8 cellular contexts compared by ENCODE assay signal in genomic region chr19:11797491-11797890, GRCh38.
DNase-seq lines count a peak whose midpoint lies in the region; ATAC-seq and FAIRE-seq lines count a peak whose summit lies in the region.

No MANE protein-coding gene starts in this region.

- peak overlapping the region; percentile 65 for H3K27ac Mint-ChIP-seq in central memory CD8-positive, alpha-beta T cell (ENCODE audit: low read depth)

- H3K27me3 Mint-ChIP-seq in central memory CD8-positive, alpha-beta T cell = no peaks in the 10 kb centered on the region

- ATAC-seq in HG03025 (IDR thresholded peaks at IDR 0.05; ENCODE audit: low FRiP score, unreplicated experiment) = peak; percentile 40
- peak; percentile 65 for ATAC-seq in central memory CD8-positive, alpha-beta T cell (replicated peaks; ENCODE audit: extremely low read depth, poor library complexity, severe bottlenecking)
- no peak for ATAC-seq in GM21526 (IDR thresholded peaks at IDR 0.05; ENCODE audit: low FRiP score, unreplicated experiment)

- H3K4me1 Mint-ChIP-seq in central memory CD8-positive, alpha-beta T cell = peaks cover 16% of the 10 kb centered on the region

- peak; percentile 99 for FAIRE-seq in islet of Langerhans (lab: Jason Lieb, UNC)

- DNase-seq in DMS53 treated with DMSO at 0.1 percent for 48 hours (lab: John Stamatoyannopoulos, UW; ENCODE audit: unreplicated experiment) (peak; percentile 88), NCI-H2227 (lab: John Stamatoyannopoulos, UW; ENCODE audit: unreplicated experiment) (peak; percentile 65)
- DNase-seq in activated CD4-positive, CD25-positive, alpha-beta regulatory T cell treated with anti-CD3 and anti-CD28 coated beads, Interleukin-2, amount 50 U/mL, for 16 hours (ENCODE audit: low read depth, low spot score) = peak; percentile 53
- DNase-seq in central memory CD8-positive, alpha-beta T cell (ENCODE audit: low spot score in 2 of 2) = peak; percentile 53 to 59
- DNase-seq in stimulated activated CD4-positive, alpha-beta T cell treated with anti-CD3 and anti-CD28 coated beads, Interleukin-12 subunit alpha, Interleukin-12 subunit beta, amount 100 ng/mL, for 24 hours (ENCODE audit: low read depth in 2 of 2) = peak; percentile 44 to 72

- no peaks in the 10 kb centered on the region for H3K36me3 Mint-ChIP-seq in central memory CD8-positive, alpha-beta T cell (ENCODE audit: insufficient read depth)

- H3K4me3 Mint-ChIP-seq in central memory CD8-positive, alpha-beta T cell = peak overlapping the region; percentile 82

- H3K9me3 Mint-ChIP-seq in central memory CD8-positive, alpha-beta T cell = peaks cover 6% of the 10 kb centered on the region
